ENCODE assay signal across 30 cellular contexts in the genomic region with DNA sequence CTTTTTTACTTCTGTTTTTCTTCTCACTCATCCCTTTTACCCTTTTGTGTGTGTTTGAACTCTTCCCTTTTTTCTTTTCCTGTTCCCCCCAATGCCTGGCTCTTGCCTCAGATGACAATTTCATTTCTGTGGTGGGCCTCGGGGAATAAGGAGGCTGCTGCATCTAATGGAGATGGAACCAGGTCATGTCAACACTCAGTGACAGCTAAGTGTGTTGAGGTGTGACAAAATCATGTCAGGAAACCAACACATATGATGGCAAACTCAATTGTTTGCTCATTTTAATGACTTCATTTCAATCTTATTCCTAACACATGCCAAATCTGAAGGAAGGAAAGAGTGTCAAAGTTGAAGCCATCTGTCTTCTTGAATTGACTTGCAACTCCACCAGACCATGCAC. TPM values are rescaled to one million over a fixed set of nuclear protein-coding genes. Genes with fewer than 3 reads are reported as not detected.
"Had no signal": no experiment of that assay in that cellular context is flagged by ENCODE, and none has a peak within 500 bp of the region (broad histone marks: within the 10 kb centered on the region; RNA-seq: fewer than 3 reads in every experiment).

No MANE protein-coding gene starts in this region.

- H3K27me3 ChIP-seq: stomach, testis, thyroid gland, tibial artery, tibial nerve, transverse colon, upper lobe of left lung, upper lobe of right lung, uterus, vagina had no signal

- H3K4me3 ChIP-seq: stomach, suprapubic skin, testis, thoracic aorta, thyroid gland, tibial artery, tibial nerve, transverse colon, upper lobe of left lung, upper lobe of right lung, uterus, vagina had no signal

- H3K36me3 ChIP-seq: stomach, suprapubic skin, thoracic aorta, thyroid gland, tibial artery, tibial nerve, transverse colon, upper lobe of left lung, upper lobe of right lung, uterus, vagina had no signal

- FAIRE-seq: urothelium cell line had no signal

- H3K27ac ChIP-seq: stomach, suprapubic skin, testis, thoracic aorta, thyroid gland, tibial artery, tibial nerve, transverse colon, upper lobe of left lung, upper lobe of right lung, uterus, vagina had no signal

- DNase-seq: stimulated activated CD4-positive, alpha-beta T cell treated with anti-CD3 and anti-CD28 coated beads, Interleukin-2, amount 100 ng/mL, for 48 hours; stimulated activated CD4-positive, alpha-beta T cell treated with anti-CD3 and anti-CD28 coated beads, Interleukin-4, amount 100 ng/mL, for 1 hour; stimulated activated CD4-positive, alpha-beta T cell treated with anti-CD3 and anti-CD28 coated beads, Interleukin-4, amount 100 ng/mL, for 24 hours; stimulated activated CD4-positive, alpha-beta T cell treated with anti-CD3 and anti-CD28 coated beads, Interleukin-4, amount 100 ng/mL, for 4 hours; stimulated activated CD8-positive, alpha-beta memory T cell treated with anti-CD3 and anti-CD28 coated beads, Interleukin-4, amount 100 ng/mL, for 48 hours; stimulated activated naive B cell treated with anti-CD40 and anti-IgM and Interleukin-4, amounts not matched to agents 10 μg/mL and 1 μg/mL and 100 μg/mL, for 72 hours; stimulated activated naive CD4-positive, alpha-beta T cell; stimulated activated naive CD4-positive, alpha-beta T cell treated with Interleukin-2 at 50 U/mL for 16 hours; stimulated activated naive CD8-positive, alpha-beta T cell treated with anti-CD3 and anti-CD28 coated beads, Interleukin-15, amount 100 ng/mL, for 72 hours; stimulated activated naive CD8-positive, alpha-beta T cell treated with anti-CD3 and anti-CD28 coated beads, Interleukin-15, Interleukin-2, amounts not matched to agents 100 U/mL and 50 U/mL, for 24 hours; stomach; substantia nigra; testis; thyroid gland; tibial artery; transverse colon; trophoblast cell; upper lobe of right lung; uterus had no signal

- ATAC-seq: stimulated activated effector memory CD8-positive, alpha-beta T cell treated with anti-CD3 and anti-CD28 coated beads, Interleukin-12 subunit alpha, Interleukin-12 subunit beta, amount 100 ng/mL, for 72 hours; stimulated activated memory B cell treated with anti-CD40 and anti-IgM and Interleukin-4, amounts not matched to agents 10 μg/mL and 1 μg/mL and 100 μg/mL, for 72 hours; stimulated activated naive B cell treated with anti-CD40 and anti-IgM and Interleukin-4, amounts not matched to agents 10 μg/mL and 1 μg/mL and 100 μg/mL, for 72 hours; stimulated activated naive CD8-positive, alpha-beta T cell treated with anti-CD3 and anti-CD28 coated beads, Interleukin-15, amount 100 ng/mL, for 72 hours; stimulated activated naive CD8-positive, alpha-beta T cell treated with anti-CD3 and anti-CD28 coated beads, Interleukin-15, Interleukin-2, amounts not matched to agents 100 U/mL and 50 U/mL, for 24 hours; upper lobe of right lung had no signal

- H3K4me1 ChIP-seq: stomach, suprapubic skin, testis, thyroid gland, tibial artery, tibial nerve, transverse colon, upper lobe of left lung, upper lobe of right lung, uterus, vagina had no signal

- H3K9me3 ChIP-seq: stomach, suprapubic skin, testis, thoracic aorta, thyroid gland, tibial artery, tibial nerve, transverse colon, upper lobe of left lung, upper lobe of right lung, uterus, vagina had no signal

RNA-seq across cellular contexts. Expression of a gene that starts 36.7 kb away (rescaled TPM):
- total RNA-seq: subcutaneous adipose tissue, temporal lobe, thyroid gland, tibial nerve, upper lobe of left lung, upper lobe of right lung, ureter, vagina had no signal
